Comparison of ENCODE assay signal across 24 cellular contexts in the genomic region with DNA sequence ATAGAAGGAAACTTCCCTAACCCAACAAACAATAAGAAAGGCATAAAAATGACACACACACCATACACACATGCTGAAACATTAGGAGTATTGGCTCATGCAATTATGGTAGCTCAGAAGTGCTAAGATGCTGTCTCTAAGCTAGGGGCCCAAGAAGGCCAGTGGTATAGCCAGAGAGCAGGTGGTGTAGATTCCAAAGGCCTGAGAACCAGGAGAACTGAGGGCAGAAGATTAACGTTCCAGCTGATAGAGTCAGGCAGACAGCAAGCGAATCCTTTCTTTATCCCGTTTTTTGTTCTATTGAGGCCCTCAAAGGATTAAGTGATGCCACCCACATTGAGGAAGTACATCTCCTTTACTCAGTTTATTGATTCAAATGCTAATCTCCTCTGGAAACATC.
"Had no signal": no experiment of that assay in that cellular context is flagged by ENCODE, and none has a peak within 500 bp of the region (broad histone marks: within the 10 kb centered on the region; RNA-seq: fewer than 3 reads in every experiment).

No MANE protein-coding gene starts in this region.

- DNase-seq: heart right ventricle; islet precursor cell; left ventricle myocardium inferior; mesendoderm; naive thymus-derived CD8-positive, alpha-beta T cell; ovary; retina; right cardiac atrium; small intestine; spleen; stimulated activated CD4-positive, alpha-beta T cell treated with anti-CD3 and anti-CD28 coated beads, Interleukin-4, amount 100 ng/mL, for 24 hours; stimulated activated naive CD4-positive, alpha-beta T cell; tibial artery; trophoblast cell; upper lobe of right lung had no signal

- H3K36me3 Mint-ChIP-seq: mesothelial cell of epicardium; naive thymus-derived CD8-positive, alpha-beta T cell had no signal

- H3K4me2 ChIP-seq: hepatocyte had no signal

- H3K4me3 ChIP-seq: heart right ventricle, hepatocyte, left ventricle myocardium inferior, lung, ovary, spleen, suprapubic skin, thoracic aorta, tibial artery, upper lobe of right lung had no signal

- H3K9me3 ChIP-seq: heart right ventricle, ovary, spleen, suprapubic skin, thoracic aorta, tibial artery, upper lobe of right lung had no signal

- H3K27me3 ChIP-seq: heart right ventricle, hepatocyte, ovary, spleen, suprapubic skin, tibial artery, upper lobe of right lung had no signal

- H3K27ac Mint-ChIP-seq: mesothelial cell of epicardium; naive thymus-derived CD8-positive, alpha-beta T cell; nephron; progenitor cell of endocrine pancreas; stimulated activated effector memory CD8-positive, alpha-beta T cell treated with anti-CD3 and anti-CD28 coated beads, Interleukin-12 subunit alpha, Interleukin-12 subunit beta, amount 100 ng/mL, for 72 hours had no signal

- H2AFZ ChIP-seq: hepatocyte had no signal

- H3K27ac ChIP-seq: heart right ventricle, hepatocyte, left ventricle myocardium inferior, ovary, spleen, suprapubic skin, thoracic aorta, tibial artery, upper lobe of right lung had no signal

- H3K9me3 Mint-ChIP-seq: stimulated activated effector memory CD8-positive, alpha-beta T cell treated with anti-CD3 and anti-CD28 coated beads, Interleukin-12 subunit alpha, Interleukin-12 subunit beta, amount 100 ng/mL, for 72 hours had no signal

- H3K36me3 ChIP-seq: heart right ventricle, left ventricle myocardium inferior, ovary, spleen, suprapubic skin, thoracic aorta, tibial artery, upper lobe of right lung had no signal

- H3K4me3 Mint-ChIP-seq: mesothelial cell of epicardium; naive thymus-derived CD8-positive, alpha-beta T cell; nephron; stimulated activated effector memory CD8-positive, alpha-beta T cell treated with anti-CD3 and anti-CD28 coated beads, Interleukin-12 subunit alpha, Interleukin-12 subunit beta, amount 100 ng/mL, for 72 hours; stimulated activated naive CD8-positive, alpha-beta T cell treated with anti-CD3 and anti-CD28 coated beads, Interleukin-15, Interleukin-2, amounts not matched to agents 100 ng/mL and 50 ng/mL, for 24 hours had no signal
